Comparison of ENCODE assay signal across 10 cellular contexts in the genomic region with DNA sequence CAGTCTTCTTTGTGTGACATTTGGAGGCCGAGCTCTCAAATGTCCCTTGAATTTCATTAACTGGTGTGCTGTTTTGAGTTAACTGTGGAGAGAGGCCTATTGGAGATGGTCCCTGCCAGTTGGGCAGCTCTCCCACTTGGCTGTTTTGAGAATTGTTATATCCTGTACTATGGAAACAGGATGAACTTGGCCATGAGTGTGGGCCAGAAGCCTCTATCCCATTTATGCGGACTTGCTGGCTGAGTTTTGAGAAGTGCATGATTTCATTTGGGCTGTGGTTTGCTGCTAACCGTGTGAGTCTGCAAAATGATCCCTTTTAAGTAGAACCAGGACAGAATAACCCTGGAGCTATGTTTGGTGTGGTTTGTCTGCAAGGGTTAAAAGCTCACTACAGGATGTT.
DNase-seq lines count a peak whose midpoint lies in the region; FAIRE-seq and TF ChIP-seq lines count a peak whose summit lies in the region.
"Had no signal": no experiment of that assay in that cellular context is flagged by ENCODE, and none has a peak within 500 bp of the region (broad histone marks: within the 10 kb centered on the region; RNA-seq: fewer than 3 reads in every experiment).

No MANE protein-coding gene starts in this region.

- H3K4me3 ChIP-seq in fibroblast of lung (replicated peaks in 1 of 4; ENCODE audit: control extremely low read depth in 1 of 4, insufficient read depth in 1 of 4, low read depth in 3 of 4, low read length in 4 of 4) (no peak overlapping the region), muscle layer of duodenum (ENCODE audit: low read depth in 1 of 2, low read length in 2 of 2) (no peak overlapping the region), vagina (no peak overlapping the region)

- intact Hi-C loops in vagina (cut with DNase I) = no loop called here

- no peak overlapping the region for H3K9ac ChIP-seq in fibroblast of lung (ENCODE audit: insufficient read depth, low read length)

- H3K79me2 ChIP-seq in fibroblast of lung (ENCODE audit: control insufficient read depth, insufficient read depth, low read length) = no peaks in the 10 kb centered on the region

- H3K27ac ChIP-seq in fibroblast of lung (ENCODE audit: insufficient read depth, low read length) = peak overlapping the region; percentile 53
- peak overlapping the region; percentile 11 for H3K27ac ChIP-seq in muscle layer of duodenum (ENCODE audit: low read length)
- peak overlapping the region; percentile 64 for H3K27ac ChIP-seq in vagina

- H3K36me3 ChIP-seq in fibroblast of lung (ENCODE audit: control insufficient read depth, insufficient read depth, low read length) (no peaks in the 10 kb centered on the region), muscle layer of duodenum (ENCODE audit: control insufficient read depth in 1 of 2, insufficient read depth in 2 of 2, low read length in 2 of 2) (peaks cover 0 to 3% of the 10 kb centered on the region in 2 donors), vagina (no peaks in the 10 kb centered on the region)

- no peak overlapping the region for H2AFZ ChIP-seq in fibroblast of lung (ENCODE audit: low read length)

- no peaks in the 10 kb centered on the region for H3K27me3 ChIP-seq in fibroblast of lung (ENCODE audit: control insufficient read depth, insufficient read depth, low read length)
- H3K27me3 ChIP-seq in muscle layer of duodenum (ENCODE audit: low read depth, low read length) = no peaks in the 10 kb centered on the region
- no peaks in the 10 kb centered on the region for H3K27me3 ChIP-seq in vagina

- TF ChIP-seq CTCF in fibroblast of lung (conservative IDR thresholded peaks at IDR 0.05 in 1 of 2, IDR thresholded peaks at IDR 0.05 in 1 of 2; ENCODE audit: low read depth in 1 of 2, low read length in 2 of 2) = no peak
- TF ChIP-seq CTCF in vagina (IDR thresholded peaks at IDR 0.05) = no peak

- TF ChIP-seq POLR2A in vagina (IDR thresholded peaks at IDR 0.05) = no peak

- no peak overlapping the region for H3K4me2 ChIP-seq in fibroblast of lung (ENCODE audit: extremely low read depth, insufficient read depth, low read length)

- no peaks in the 10 kb centered on the region for H4K20me1 ChIP-seq in fibroblast of lung (ENCODE audit: control insufficient read depth, extremely low read depth, insufficient read depth, low read length)

- FAIRE-seq in GM19239 (lab: Jason Lieb, UNC) = no peak

- DNase-seq in SK-N-DZ (ENCODE audit: low spot score) (peak; percentile 93), fibroblast of lung (ENCODE audit: low read depth in 2 of 2) (peak; percentile 91 to 93), vagina (ENCODE audit: extremely low spot score in 2 of 2) (no peak), NCI-H748 treated with DMSO at 0.1 percent for 48 hours (lab: John Stamatoyannopoulos, UW) (no peak), SHP77 (lab: John Stamatoyannopoulos, UW) (no peak), GM19239 (ENCODE audit: insufficient read length, low spot score) (no peak)
- DNase-seq: activated CD4-positive, alpha-beta memory T cell treated with anti-CD3 and anti-CD28 coated beads for 36 hours; glutamatergic neuron; stimulated activated CD4-positive, alpha-beta T cell treated with anti-CD3 and anti-CD28 coated beads, Interleukin-4, amount 100 ng/mL, for 4 hours had no signal

- H3K4me1 ChIP-seq in fibroblast of lung (ENCODE audit: control insufficient read depth, extremely low read depth, insufficient read depth, low read length) = peaks cover 3% of the 10 kb centered on the region
- H3K4me1 ChIP-seq in muscle layer of duodenum (ENCODE audit: control insufficient read depth in 1 of 2, insufficient read depth in 2 of 2, low read length in 2 of 2) = peaks cover 5 to 51% of the 10 kb centered on the region in 2 donors
- peaks cover 60% of the 10 kb centered on the region for H3K4me1 ChIP-seq in vagina

- H3K9me3 ChIP-seq in fibroblast of lung (ENCODE audit: control insufficient read depth, insufficient read depth, low read depth, low read length) = no peaks in the 10 kb centered on the region
- H3K9me3 ChIP-seq in muscle layer of duodenum (ENCODE audit: control insufficient read depth in 1 of 2, low read length in 2 of 2) = no peaks in the 10 kb centered on the region
- H3K9me3 ChIP-seq in vagina = no peaks in the 10 kb centered on the region

Comparison
In these comparisons a context has a peak if more than half of its experiments do, and no peak if none do; other contexts are left out.
1. DNase-seq: peak in SK-N-DZ (single experiment) and fibroblast of lung (2 of 2); none in vagina (0 of 2), NCI-H748 treated with DMSO at 0.1 percent for 48 hours (single experiment), SHP77 (0 of 2) and GM19239 (single experiment).
2. H3K27ac ChIP-seq: peak in every context shown above with its lines; median percentile 64 in vagina; 53 in fibroblast of lung; 11 in muscle layer of duodenum.